Comparison of ENCODE assay signal across 23 cellular contexts in genomic region chr2:46376586-46377286, GRCh38.
A peak's percentile ranks its signal among the peaks of the same experiment; 100 is the strongest.
DNase-seq lines count a peak whose midpoint lies in the region; ATAC-seq and TF ChIP-seq lines count a peak whose summit lies in the region.
"Had no signal": no experiment of that assay in that cellular context is flagged by ENCODE, and none has a peak within 500 bp of the region (broad histone marks: within the 10 kb centered on the region; RNA-seq: fewer than 3 reads in every experiment).

No MANE protein-coding gene starts in this region.

- no peaks in the 10 kb centered on the region for H3K36me3 ChIP-seq in endodermal cell (ENCODE audit: control insufficient read depth, insufficient read depth, low read length)
- H3K36me3 ChIP-seq in vagina, result peaks cover 0 to 38% of the 10 kb centered on the region in 2 donors
- peaks cover 3% of the 10 kb centered on the region for H3K36me3 ChIP-seq in mucosa of descending colon (ENCODE audit: low read depth)

- TF ChIP-seq POLR2A in vagina (IDR thresholded peaks at IDR 0.05), result no peak

- intact Hi-C loops in Right ventricle myocardium inferior (cut with DNase I), result no loop called here
- intact Hi-C loops in Right ventricle myocardium superior (cut with DNase I), result no loop called here
- intact Hi-C loops in vagina (cut with DNase I), result loop anchor here (10.0 kb wide), 1 partner anchor 78 kb away; no protein-coding TSS in a partner anchor
- intact Hi-C loops in mucosa of descending colon (cut with DNase I, micrococcal nuclease), result no loop called here

- ATAC-seq in Right ventricle myocardium inferior, result peak; percentile 31
- no peak for ATAC-seq in Right ventricle myocardium superior (ENCODE audit: poor library complexity)
- ATAC-seq in mucosa of descending colon, result no peak
- ATAC-seq: activated CD8-positive, alpha-beta T cell treated with anti-CD3 and anti-CD28 coated beads, Interleukin-2, amount 10 ng/mL, durations not matched to agents 7 days and 5 days; left colon; PC-3; sciatic nerve; T-helper 17 cell had no signal

- no peaks in the 10 kb centered on the region for H3K36me3 Mint-ChIP-seq in endodermal cell (ENCODE audit: low read depth)
- H3K36me3 Mint-ChIP-seq: activated naive CD4-positive, alpha-beta T cell treated with anti-CD3 and anti-CD28 coated beads, Interleukin-2, amount 50 U/mL, for 24 hours had no signal

- no peaks in the 10 kb centered on the region for H3K27me3 Mint-ChIP-seq in endodermal cell (ENCODE audit: insufficient read depth)
- H3K27me3 Mint-ChIP-seq: activated naive CD4-positive, alpha-beta T cell treated with anti-CD3 and anti-CD28 coated beads, Interleukin-2, amount 50 U/mL, for 24 hours; dendritic cell treated with granulocyte-macrophage colony-stimulating factor and Interleukin-4, amounts not matched to agents 40 ng/mL and 50 ng/mL, for 4 days; stimulated activated naive CD8-positive, alpha-beta T cell treated with anti-CD3 and anti-CD28 coated beads, Interleukin-15, Interleukin-2, amounts not matched to agents 100 ng/mL and 50 ng/mL, for 24 hours; T-helper 17 cell had no signal

- H3K4me3 ChIP-seq in endodermal cell (ENCODE audit: low read length), result no peak overlapping the region
- no peak overlapping the region for H3K4me3 ChIP-seq in vagina
- no peak overlapping the region for H3K4me3 ChIP-seq in mucosa of descending colon
- H3K4me3 ChIP-seq: BLaER1, SJSA1 had no signal

- no peak for DNase-seq in Right ventricle myocardium inferior (ENCODE audit: missing footprints)
- DNase-seq in Right ventricle myocardium superior, result no peak
- peak; percentile 48 for DNase-seq in endodermal cell
- peak; percentile 63 for DNase-seq in myocyte (ENCODE audit: low read depth)
- peak in 1 of 2 donors; percentile 58 for DNase-seq in vagina (ENCODE audit: extremely low spot score in 2 of 2)
- no peak for DNase-seq in iPS-NIHi11 (ENCODE audit: low spot score)
- DNase-seq in activated CD4-positive, alpha-beta T cell treated with anti-CD3 and anti-CD28 coated beads for 4 hours, result no peak
- no peak for DNase-seq in mucosa of descending colon
- DNase-seq: activated CD8-positive, alpha-beta T cell treated with anti-CD3 and anti-CD28 coated beads, Interleukin-2, amount 10 ng/mL, durations not matched to agents 7 days and 5 days; GDM1; GOT3; KBM-7; left colon; NCI-H2081; PC-3; T-helper 17 cell had no signal

- H3K9me3 Mint-ChIP-seq in endodermal cell, result peaks cover 10% of the 10 kb centered on the region
- H3K9me3 Mint-ChIP-seq: activated naive CD4-positive, alpha-beta T cell treated with anti-CD3 and anti-CD28 coated beads, Interleukin-2, amount 50 U/mL, for 24 hours; dendritic cell treated with granulocyte-macrophage colony-stimulating factor and Interleukin-4, amounts not matched to agents 40 ng/mL and 50 ng/mL, for 4 days; stimulated activated naive CD8-positive, alpha-beta T cell treated with anti-CD3 and anti-CD28 coated beads, Interleukin-15, Interleukin-2, amounts not matched to agents 100 ng/mL and 50 ng/mL, for 24 hours had no signal

- H3K4me1 ChIP-seq in endodermal cell (ENCODE audit: control insufficient read depth, insufficient read depth, low read length) (no peaks in the 10 kb centered on the region), vagina (peaks cover 33% of the 10 kb centered on the region), mucosa of descending colon (ENCODE audit: low read depth) (no peaks in the 10 kb centered on the region)
- H3K4me1 ChIP-seq: SJSA1 had no signal

- no peak overlapping the region for H3K9ac ChIP-seq in endodermal cell (ENCODE audit: extremely low read depth, low read length, poor library complexity, severe bottlenecking)
- H3K9ac ChIP-seq: BLaER1 had no signal

- H3K27ac Mint-ChIP-seq in endodermal cell, result no peak overlapping the region
- H3K27ac Mint-ChIP-seq: activated CD8-positive, alpha-beta T cell treated with anti-CD3 and anti-CD28 coated beads, Interleukin-2, amount 10 ng/mL, durations not matched to agents 7 days and 5 days; activated naive CD4-positive, alpha-beta T cell treated with anti-CD3 and anti-CD28 coated beads, Interleukin-2, amount 50 U/mL, for 24 hours; dendritic cell treated with granulocyte-macrophage colony-stimulating factor and Interleukin-4, amounts not matched to agents 40 ng/mL and 50 ng/mL, for 4 days; stimulated activated naive CD8-positive, alpha-beta T cell treated with anti-CD3 and anti-CD28 coated beads, Interleukin-15, Interleukin-2, amounts not matched to agents 100 ng/mL and 50 ng/mL, for 24 hours; T-helper 17 cell had no signal

- H3K27me3 ChIP-seq in endodermal cell (ENCODE audit: control insufficient read depth, insufficient read depth, low read length, poor library complexity, severe bottlenecking), result no peaks in the 10 kb centered on the region
- H3K27me3 ChIP-seq in vagina, result no peaks in the 10 kb centered on the region
- H3K27me3 ChIP-seq: BLaER1, SJSA1 had no signal

- H3K4me3 Mint-ChIP-seq in endodermal cell, result no peak overlapping the region
- H3K4me3 Mint-ChIP-seq: activated CD8-positive, alpha-beta T cell treated with anti-CD3 and anti-CD28 coated beads, Interleukin-2, amount 10 ng/mL, durations not matched to agents 7 days and 5 days; activated naive CD4-positive, alpha-beta T cell treated with anti-CD3 and anti-CD28 coated beads, Interleukin-2, amount 50 U/mL, for 24 hours; dendritic cell treated with granulocyte-macrophage colony-stimulating factor and Interleukin-4, amounts not matched to agents 40 ng/mL and 50 ng/mL, for 4 days; stimulated activated naive CD8-positive, alpha-beta T cell treated with anti-CD3 and anti-CD28 coated beads, Interleukin-15, Interleukin-2, amounts not matched to agents 100 ng/mL and 50 ng/mL, for 24 hours; T-helper 17 cell had no signal

- H3K9me3 ChIP-seq in endodermal cell (ENCODE audit: control insufficient read depth, low read length), result no peaks in the 10 kb centered on the region
- H3K9me3 ChIP-seq in vagina, result no peaks in the 10 kb centered on the region
- no peaks in the 10 kb centered on the region for H3K9me3 ChIP-seq in mucosa of descending colon
- H3K9me3 ChIP-seq: SJSA1 had no signal

- no peak for TF ChIP-seq CTCF in endodermal cell (conservative IDR thresholded peaks at IDR 0.05)
- no peak for TF ChIP-seq CTCF in vagina (IDR thresholded peaks at IDR 0.05)
- no peak for TF ChIP-seq CTCF in mucosa of descending colon (IDR thresholded peaks at IDR 0.05)

- WGBS in endodermal cell (ENCODE audit: insufficient coverage in 1 of 2, insufficient read length in 1 of 2), 2 experiments, result 88 to 94% methylated on average over 7 to 10 of the region's 10 CpGs

- H3K4me1 Mint-ChIP-seq in endodermal cell, result peaks cover 9% of the 10 kb centered on the region
- H3K4me1 Mint-ChIP-seq: activated naive CD4-positive, alpha-beta T cell treated with anti-CD3 and anti-CD28 coated beads, Interleukin-2, amount 50 U/mL, for 24 hours had no signal

- H3K27ac ChIP-seq in endodermal cell (ENCODE audit: low read depth, low read length) (no peak overlapping the region), vagina (peak overlapping the region; percentile 7)
- H3K27ac ChIP-seq: epithelial cell of prostate, SJSA1 had no signal

Comparison
In these comparisons a context has a peak if more than half of its experiments do, and no peak if none do; other contexts are left out.
1. DNase-seq: peak in endodermal cell (single experiment) and myocyte (single experiment); none in Right ventricle myocardium inferior (single experiment), Right ventricle myocardium superior (single experiment), iPS-NIHi11 (single experiment), activated CD4-positive, alpha-beta T cell treated with anti-CD3 and anti-CD28 coated beads for 4 hours (0 of 2) and mucosa of descending colon (0 of 3).